26 cellular contexts compared by ENCODE assay signal in the genomic region with DNA sequence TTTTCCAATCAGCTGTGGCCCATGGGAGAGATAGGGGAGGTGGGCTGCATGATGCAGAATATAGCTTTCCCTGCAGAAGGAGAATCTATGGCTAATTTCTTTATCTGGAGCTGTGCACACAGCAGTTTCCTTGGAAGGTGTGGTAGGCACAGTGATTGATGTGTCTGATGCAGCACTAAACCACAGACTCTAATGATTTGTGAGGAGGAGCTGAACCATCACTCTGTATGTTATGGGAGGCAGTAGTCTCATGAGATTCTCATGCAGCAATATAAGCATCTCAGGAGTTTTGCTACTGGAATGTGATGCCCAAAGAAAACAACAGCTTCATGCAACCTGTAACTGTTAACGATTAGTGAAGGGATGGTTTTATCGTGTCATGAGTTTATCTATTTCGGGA.
DNase-seq lines count a peak whose midpoint lies in the region; ATAC-seq and TF ChIP-seq lines count a peak whose summit lies in the region.
"Had no signal": no experiment of that assay in that cellular context is flagged by ENCODE, and none has a peak within 500 bp of the region (broad histone marks: within the 10 kb centered on the region; RNA-seq: fewer than 3 reads in every experiment).

No MANE protein-coding gene starts in this region.

- H3K36me3 ChIP-seq in KMS-11 (ENCODE audit: insufficient read depth): no peaks in the 10 kb centered on the region
- H3K36me3 ChIP-seq: ascending aorta, gastroesophageal sphincter, left ventricle myocardium inferior, prostate gland, stomach, transverse colon had no signal

- H4K20me1 ChIP-seq in KMS-11 (ENCODE audit: insufficient read depth): no peaks in the 10 kb centered on the region

- no peak overlapping the region for H2AFZ ChIP-seq in KMS-11 (ENCODE audit: low read depth)
- H2AFZ ChIP-seq: GM23248, PC-9 had no signal

- peak; percentile 29 for ATAC-seq in GM18907 (IDR thresholded peaks at IDR 0.05; ENCODE audit: unreplicated experiment)
- peak; percentile 46 for ATAC-seq in HG02885 (IDR thresholded peaks at IDR 0.05; ENCODE audit: poor library complexity, unreplicated experiment)
- ATAC-seq in stimulated activated memory B cell treated with anti-CD40 and anti-IgM and Interleukin-4, amounts not matched to agents 10 μg/mL and 1 μg/mL and 100 μg/mL, for 72 hours: peak; percentile 24
- ATAC-seq: gastroesophageal sphincter, T-cell had no signal

- no peak overlapping the region for H3K4me3 Mint-ChIP-seq in stimulated activated memory B cell treated with anti-CD40 and anti-IgM and Interleukin-4, amounts not matched to agents 10 μg/mL and 1 μg/mL and 100 μg/mL, for 72 hours
- H3K4me3 Mint-ChIP-seq: activated CD4-positive, alpha-beta memory T cell treated with anti-CD3 and anti-CD28 coated beads for 36 hours; activated naive CD8-positive, alpha-beta T cell; dendritic cell treated with granulocyte-macrophage colony-stimulating factor and Interleukin-4, amounts not matched to agents 40 ng/mL and 50 ng/mL, for 4 days; T-cell had no signal

- H3K4me2 ChIP-seq in KMS-11: no peak overlapping the region
- H3K4me2 ChIP-seq: PC-9 had no signal

- no peaks in the 10 kb centered on the region for H3K27me3 Mint-ChIP-seq in stimulated activated memory B cell treated with anti-CD40 and anti-IgM and Interleukin-4, amounts not matched to agents 10 μg/mL and 1 μg/mL and 100 μg/mL, for 72 hours
- H3K27me3 Mint-ChIP-seq: activated CD4-positive, alpha-beta memory T cell treated with anti-CD3 and anti-CD28 coated beads for 36 hours; activated naive CD8-positive, alpha-beta T cell; dendritic cell treated with granulocyte-macrophage colony-stimulating factor and Interleukin-4, amounts not matched to agents 40 ng/mL and 50 ng/mL, for 4 days; T-cell had no signal

- no peaks in the 10 kb centered on the region for H3K4me1 Mint-ChIP-seq in stimulated activated memory B cell treated with anti-CD40 and anti-IgM and Interleukin-4, amounts not matched to agents 10 μg/mL and 1 μg/mL and 100 μg/mL, for 72 hours
- H3K4me1 Mint-ChIP-seq: T-cell had no signal

- H3K27ac ChIP-seq in KMS-11: peak overlapping the region; percentile 17; the same call in 1 of the 2 replicates
- H3K27ac ChIP-seq: ascending aorta, gastroesophageal sphincter, GM23248, left ventricle myocardium inferior, PC-9, prostate gland, stomach, transverse colon had no signal

- no peaks in the 10 kb centered on the region for H3K36me3 Mint-ChIP-seq in stimulated activated memory B cell treated with anti-CD40 and anti-IgM and Interleukin-4, amounts not matched to agents 10 μg/mL and 1 μg/mL and 100 μg/mL, for 72 hours
- H3K36me3 Mint-ChIP-seq: activated CD4-positive, alpha-beta memory T cell treated with anti-CD3 and anti-CD28 coated beads for 36 hours; activated naive CD8-positive, alpha-beta T cell; T-cell had no signal

- H3K79me2 ChIP-seq in KMS-11 (ENCODE audit: insufficient read depth, low read depth): no peaks in the 10 kb centered on the region

- peaks cover 11% of the 10 kb centered on the region for H3K4me1 ChIP-seq in KMS-11 (ENCODE audit: low read depth, poor library complexity, severe bottlenecking)
- H3K4me1 ChIP-seq: ascending aorta, gastroesophageal sphincter, left ventricle myocardium inferior, prostate gland, stomach, transverse colon had no signal

- H3K9me3 Mint-ChIP-seq in stimulated activated memory B cell treated with anti-CD40 and anti-IgM and Interleukin-4, amounts not matched to agents 10 μg/mL and 1 μg/mL and 100 μg/mL, for 72 hours: no peaks in the 10 kb centered on the region
- H3K9me3 Mint-ChIP-seq: activated T-helper 2 cell treated with anti-CD3 and anti-CD28 coated beads, Interferon-gamma antibody, Interleukin-2, Interleukin-4, amounts not matched to agents 10 μg/mL and 5 μg/mL and 100 μg/mL, durations not matched to agents 14 hours and 24 hours and 36 hours; dendritic cell treated with granulocyte-macrophage colony-stimulating factor and Interleukin-4, amounts not matched to agents 40 ng/mL and 50 ng/mL, for 4 days; T-cell had no signal

- H3K27ac Mint-ChIP-seq in stimulated activated memory B cell treated with anti-CD40 and anti-IgM and Interleukin-4, amounts not matched to agents 10 μg/mL and 1 μg/mL and 100 μg/mL, for 72 hours: no peak overlapping the region
- H3K27ac Mint-ChIP-seq: activated CD4-positive, alpha-beta memory T cell treated with anti-CD3 and anti-CD28 coated beads for 36 hours; activated naive CD8-positive, alpha-beta T cell; activated T-helper 2 cell treated with anti-CD3 and anti-CD28 coated beads, Interferon-gamma antibody, Interleukin-2, Interleukin-4, amounts not matched to agents 10 μg/mL and 5 μg/mL and 100 μg/mL, durations not matched to agents 14 hours and 24 hours and 36 hours; dendritic cell treated with granulocyte-macrophage colony-stimulating factor and Interleukin-4, amounts not matched to agents 40 ng/mL and 50 ng/mL, for 4 days; T-cell had no signal

- no peaks in the 10 kb centered on the region for H3K27me3 ChIP-seq in KMS-11 (ENCODE audit: insufficient read depth, low read depth)
- H3K27me3 ChIP-seq: ascending aorta, gastroesophageal sphincter, stomach, transverse colon had no signal

- no peak overlapping the region for H3K9ac ChIP-seq in KMS-11
- H3K9ac ChIP-seq: GM23248 had no signal

- no peak for DNase-seq in NCI-H2081 (lab: John Stamatoyannopoulos, UW)
- DNase-seq in NCI-H2107 (lab: John Stamatoyannopoulos, UW): no peak
- DNase-seq in kidney tubule cell (ENCODE audit: low spot score): no peak
- DNase-seq: activated CD4-positive, alpha-beta memory T cell treated with anti-CD3 and anti-CD28 coated beads for 36 hours; EL; GM23248; hypothalamus; KBM-7; left ventricle myocardium inferior; NCI-H1694 treated with DMSO at 0.1 percent for 48 hours; NCI-H226; PC-9; SIG-M5; stomach; T-cell; transverse colon had no signal

- TF ChIP-seq CTCF in KMS-11 (conservative IDR thresholded peaks at IDR 0.05; ENCODE audit: low read depth, low read length): no peak

- no peak overlapping the region for H3K4me3 ChIP-seq in KMS-11 (IDR thresholded peaks at IDR 0.05; ENCODE audit: insufficient read depth, low read depth, low read length)
- H3K4me3 ChIP-seq: ascending aorta, gastroesophageal sphincter, GM23248, left ventricle myocardium inferior, PC-9, prostate gland, stomach, transverse colon had no signal
